11 cellular contexts compared by ENCODE assay signal in the genomic region with DNA sequence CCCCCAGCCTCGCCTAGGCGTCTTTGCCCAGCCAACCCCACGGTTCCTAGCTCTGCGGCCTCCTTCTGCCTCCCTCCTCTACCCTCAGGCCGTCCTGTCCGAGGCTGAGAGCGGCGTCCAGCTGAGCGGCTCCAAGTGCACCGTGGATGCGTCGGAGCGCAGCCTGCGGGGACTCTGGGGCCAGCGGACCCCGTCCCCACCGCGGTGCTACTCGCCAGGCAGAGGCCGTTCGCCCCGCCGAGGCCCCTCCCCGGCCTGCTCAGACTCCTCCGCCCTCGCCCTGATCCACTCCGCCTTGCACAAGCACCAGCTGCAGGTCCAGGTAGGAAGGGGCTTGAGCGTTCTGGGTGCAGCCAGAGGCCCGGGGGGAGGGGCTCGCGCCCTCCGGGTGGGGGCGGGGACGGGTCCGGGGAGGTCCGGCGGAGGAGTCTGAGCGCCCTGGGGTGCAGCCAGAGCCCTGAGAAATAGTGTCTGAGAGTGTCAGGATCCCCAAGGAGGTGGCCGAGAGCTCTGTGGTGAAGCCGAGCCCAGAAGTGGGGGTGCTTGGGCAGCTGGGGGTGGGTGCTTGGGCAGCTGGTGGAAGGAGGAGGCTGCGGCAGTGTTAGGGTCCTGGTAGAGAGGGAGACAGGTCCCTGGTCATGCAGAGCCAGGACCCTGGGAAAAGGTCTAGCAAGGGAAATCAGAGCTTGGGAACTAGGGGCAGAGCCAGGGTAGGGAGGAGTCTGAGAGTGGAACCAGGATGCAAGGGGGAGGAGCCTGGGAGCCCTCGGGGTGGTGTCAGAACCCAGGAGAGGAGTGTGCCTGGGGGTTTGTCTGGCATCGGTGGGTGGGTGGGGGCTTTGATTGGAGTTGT. TPM values are rescaled to one million over a fixed set of nuclear protein-coding genes. Genes with fewer than 3 reads are reported as not detected.
DNase-seq lines count a peak whose midpoint lies in the region; ATAC-seq and TF ChIP-seq lines count a peak whose summit lies in the region.
"Had no signal": no experiment of that assay in that cellular context is flagged by ENCODE, and none has a peak within 500 bp of the region (broad histone marks: within the 10 kb centered on the region; RNA-seq: fewer than 3 reads in every experiment).

No MANE protein-coding gene starts in this region.

- H3K9ac ChIP-seq in neural progenitor cell, result no peak overlapping the region

- peaks cover 6 to 28% (median 15%) of the 10 kb centered on the region in 4 donors for H3K4me1 Mint-ChIP-seq in CD4-positive, alpha-beta memory T cell
- peaks cover 18% of the 10 kb centered on the region for H3K4me1 Mint-ChIP-seq in neural progenitor cell

- H3K27ac ChIP-seq in CD4-positive, alpha-beta memory T cell (ENCODE audit: low read depth, low read length), result no peak overlapping the region
- H3K27ac ChIP-seq in neural progenitor cell, result no peak overlapping the region
- H3K27ac ChIP-seq: PC-9 had no signal

- peaks cover 8% of the 10 kb centered on the region for H3K4me1 ChIP-seq in CD4-positive, alpha-beta memory T cell (ENCODE audit: insufficient read depth, low read length)
- H3K4me1 ChIP-seq in neural progenitor cell, result peaks cover 5% of the 10 kb centered on the region

- H3K4me2 ChIP-seq in neural progenitor cell, result peak overlapping the region; percentile 78
- H3K4me2 ChIP-seq: PC-9 had no signal

- no peak for ATAC-seq in GM21737 (IDR thresholded peaks at IDR 0.05; ENCODE audit: unreplicated experiment)

- no peaks in the 10 kb centered on the region for H3K27me3 ChIP-seq in CD4-positive, alpha-beta memory T cell (ENCODE audit: insufficient read depth, low read length)
- peaks cover 29% of the 10 kb centered on the region for H3K27me3 ChIP-seq in neural progenitor cell

- H3F3A ChIP-seq in neural progenitor cell (ENCODE audit: low read depth), result peaks cover 4% of the 10 kb centered on the region

- POLR2A ChIA-PET in CD4-positive, alpha-beta memory T cell (lab: Charles Lee; ENCODE audit: partially characterized antibody), result no interaction called here

- H3K79me2 ChIP-seq in neural progenitor cell (ENCODE audit: low read depth), result peaks cover 10% of the 10 kb centered on the region

- H3K4me3 ChIP-seq in CD4-positive, alpha-beta memory T cell (ENCODE audit: low read length in 2 of 2), result no peak overlapping the region
- peak overlapping the region; percentile 42 for H3K4me3 ChIP-seq in fibroblast of villous mesenchyme (ENCODE audit: low read depth, low read length)
- H3K4me3 ChIP-seq in neural progenitor cell, result peak overlapping the region; percentile 42
- H3K4me3 ChIP-seq: PC-9 had no signal

- peaks cover 0 to 5% of the 10 kb centered on the region in 2 donors for H3K36me3 Mint-ChIP-seq in CD4-positive, alpha-beta memory T cell
- H3K36me3 Mint-ChIP-seq in neural progenitor cell, result no peaks in the 10 kb centered on the region

- H3K4me3 Mint-ChIP-seq in CD4-positive, alpha-beta memory T cell, result peak overlapping the region in 7 of 8 donors; percentile 17 to 73 (median 67)
- H3K4me3 Mint-ChIP-seq in neural progenitor cell, result peak overlapping the region; percentile 78

- intact Hi-C loops in CD4-positive, alpha-beta memory T cell (cut with micrococcal nuclease), result no loop called here

- H3K9me3 ChIP-seq in CD4-positive, alpha-beta memory T cell (ENCODE audit: control insufficient read depth in 1 of 2, low read length in 2 of 2), result no peaks in the 10 kb centered on the region
- H3K9me3 ChIP-seq in neural progenitor cell (ENCODE audit: low read depth), result no peaks in the 10 kb centered on the region

- H3K27me3 Mint-ChIP-seq in CD4-positive, alpha-beta memory T cell, result peaks cover 0 to 7% of the 10 kb centered on the region in 2 donors
- H3K27me3 Mint-ChIP-seq in neural progenitor cell (ENCODE audit: insufficient read depth, low read depth), result peaks cover 5% of the 10 kb centered on the region

- no peaks in the 10 kb centered on the region for H3K9me3 Mint-ChIP-seq in CD4-positive, alpha-beta memory T cell
- peaks cover 2% of the 10 kb centered on the region for H3K9me3 Mint-ChIP-seq in neural progenitor cell

- TF ChIP-seq CTCF in fibroblast of villous mesenchyme (IDR thresholded peaks at IDR 0.05; ENCODE audit: insufficient read depth, low read depth, low read length), result no peak
- TF ChIP-seq CTCF in neural progenitor cell (IDR thresholded peaks at IDR 0.05), result no peak
- TF ChIP-seq CTCF in GM20000 (IDR thresholded peaks at IDR 0.05; ENCODE audit: extremely low read depth, missing control alignments), result no peak

- peak overlapping the region; percentile 85 for H2AFZ ChIP-seq in neural progenitor cell (replicated peaks)
- H2AFZ ChIP-seq: PC-9 had no signal

- H3K27ac Mint-ChIP-seq in CD4-positive, alpha-beta memory T cell, result no peak overlapping the region
- H3K27ac Mint-ChIP-seq in neural progenitor cell, result no peak overlapping the region

- DNase-seq in CD4-positive, alpha-beta memory T cell, result no peak
- DNase-seq in NCI-H69 (lab: John Stamatoyannopoulos, UW) (peak; percentile 64), fibroblast of villous mesenchyme (ENCODE audit: low read depth) (no peak), neural progenitor cell (ENCODE audit: low spot score) (peak; percentile 62), D341Med (ENCODE audit: low spot score) (no peak), SHP77 treated with DMSO at 0.1 percent for 48 hours (lab: John Stamatoyannopoulos, UW) (no peak), GM20000 (ENCODE audit: low spot score) (no peak)
- DNase-seq: activated gamma-delta T cell treated with Interleukin-2 at 50 U/mL for 16 hours; stimulated activated naive CD4-positive, alpha-beta T cell treated with Interleukin-2 at 50 U/mL for 16 hours had no signal

- H3K36me3 ChIP-seq in CD4-positive, alpha-beta memory T cell (ENCODE audit: insufficient read depth, low read length), result no peaks in the 10 kb centered on the region
- H3K36me3 ChIP-seq in neural progenitor cell, result no peaks in the 10 kb centered on the region

- CTCF ChIA-PET in CD4-positive, alpha-beta memory T cell (lab: Charles Lee; ENCODE audit: partially characterized antibody), result no interaction called here

- H4K20me1 ChIP-seq in neural progenitor cell (ENCODE audit: low read depth), result peaks cover 3% of the 10 kb centered on the region

RNA-seq across cellular contexts. Expression of a gene that starts 3.2 kb away (rescaled TPM):
- 10 to 100 TPM; 14.3 TPM for total RNA-seq in CD4-positive, alpha-beta memory T cell
- 1 to 10 TPM; 4.2 to 6.3 TPM for polyA plus RNA-seq in CD4-positive, alpha-beta memory T cell
- total RNA-seq in fibroblast of villous mesenchyme, result 28.3 and 36.7 TPM in 2 replicates
- 18.5 and 22.0 TPM in 2 replicates for total RNA-seq in neural progenitor cell (ENCODE audit: low replicate concordance)

Comparison
In these comparisons a context has a peak if more than half of its experiments do, and no peak if none do; other contexts are left out.
1. DNase-seq: peak in NCI-H69 (single experiment) and neural progenitor cell (single experiment); none in CD4-positive, alpha-beta memory T cell (0 of 5), fibroblast of villous mesenchyme (single experiment), D341Med (single experiment), SHP77 treated with DMSO at 0.1 percent for 48 hours (single experiment) and GM20000 (single experiment).
2. H3K4me3 ChIP-seq: peak in fibroblast of villous mesenchyme (single experiment) and neural progenitor cell (single experiment); none in CD4-positive, alpha-beta memory T cell (0 of 2).